Comparison of ENCODE assay signal across 9 cellular contexts in the genomic region with DNA sequence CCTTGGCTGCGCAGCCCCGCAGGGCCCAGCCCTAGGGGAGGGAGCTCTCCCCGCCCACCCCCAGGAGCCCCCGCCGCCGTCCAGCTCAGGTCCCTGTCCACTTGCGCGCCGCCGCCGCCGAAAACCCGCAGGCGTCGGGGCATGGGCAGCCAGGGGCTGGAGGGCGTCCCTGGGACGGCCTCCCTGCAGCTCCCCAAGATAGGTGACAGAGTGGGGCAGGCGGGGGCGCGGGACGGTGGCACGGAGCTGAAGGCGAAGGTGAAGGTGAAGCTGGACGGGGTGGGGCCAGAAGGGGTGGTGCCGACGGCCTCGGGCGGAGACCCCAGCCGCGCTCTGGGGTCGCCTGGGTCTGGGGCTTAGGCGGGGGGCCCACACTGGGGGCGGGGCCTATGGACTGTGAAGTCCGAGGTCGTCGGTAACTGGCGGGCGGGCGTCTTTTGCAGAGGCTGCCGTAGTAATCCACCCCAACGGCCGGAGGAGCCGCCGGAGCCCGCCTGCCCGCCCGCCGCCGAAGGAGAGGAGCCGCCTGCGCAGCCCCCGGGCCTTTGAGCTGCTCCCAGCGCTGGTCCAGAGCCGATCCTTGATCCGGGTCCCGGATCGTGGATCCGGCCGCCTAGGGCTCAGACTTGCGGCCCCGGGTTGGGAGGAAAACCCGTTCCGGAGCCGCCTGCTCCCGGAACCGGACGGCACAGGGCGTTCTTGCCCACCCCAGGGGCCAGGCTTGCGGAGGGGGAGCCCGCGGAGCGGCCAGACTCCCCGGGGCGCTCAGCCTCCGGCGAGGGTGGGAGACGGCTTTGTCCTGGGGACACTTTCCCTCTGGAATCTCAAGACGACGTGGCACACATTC. TPM values are rescaled to one million over a fixed set of nuclear protein-coding genes. Genes with fewer than 3 reads are reported as not detected.
DNase-seq lines count a peak whose midpoint lies in the region; ATAC-seq and TF ChIP-seq lines count a peak whose summit lies in the region.
"Had no signal": no experiment of that assay in that cellular context is flagged by ENCODE, and none has a peak within 500 bp of the region (broad histone marks: within the 10 kb centered on the region; RNA-seq: fewer than 3 reads in every experiment).

No MANE protein-coding gene starts in this region.

- no peaks in the 10 kb centered on the region for H3K4me1 Mint-ChIP-seq in Caco-2 (ENCODE audit: low read depth, unreplicated experiment)
- H3K4me1 Mint-ChIP-seq in WTC11 = peaks cover 22% of the 10 kb centered on the region
- H3K4me1 Mint-ChIP-seq in activated naive CD8-positive, alpha-beta T cell treated with anti-CD3 and anti-CD28 coated beads for 36 hours = peaks cover 20% of the 10 kb centered on the region

- H3K9me3 ChIP-seq in Caco-2 (no peaks in the 10 kb centered on the region), cardiac muscle cell (ENCODE audit: low read depth) (no peaks in the 10 kb centered on the region), ovary (no peaks in the 10 kb centered on the region)

- ATAC-seq in WTC11 (peak; percentile 62), GM18517 (IDR thresholded peaks at IDR 0.05; ENCODE audit: unreplicated experiment) (no peak)

- H3K4me3 ChIP-seq in Caco-2 (ENCODE audit: low read depth, low read length) (no peak overlapping the region), cardiac muscle cell (peak overlapping the region; percentile 3), ovary (peak overlapping the region; percentile 36)

- H3K4me3 Mint-ChIP-seq in Caco-2 (ENCODE audit: unreplicated experiment) (peak overlapping the region; percentile 28), WTC11 (peak overlapping the region; percentile 66)
- no peak overlapping the region for H3K4me3 Mint-ChIP-seq in activated naive CD8-positive, alpha-beta T cell treated with anti-CD3 and anti-CD28 coated beads for 36 hours

- TF ChIP-seq CTCF in Caco-2 (IDR thresholded peaks at IDR 0.05; ENCODE audit: insufficient read depth in 1 of 2, low read depth in 1 of 2, low read length in 1 of 2, severe bottlenecking in 1 of 2, unreplicated experiment in 1 of 2) = no peak
- no peak for TF ChIP-seq CTCF in WTC11 (IDR thresholded peaks at IDR 0.05)
- TF ChIP-seq CTCF in cardiac muscle cell (IDR thresholded peaks at IDR 0.05; ENCODE audit: low read depth, low read length) = no peak
- peak in 1 of 3 donors; percentile 11 for TF ChIP-seq CTCF in ovary (IDR thresholded peaks at IDR 0.05)

- intact Hi-C loops in Caco-2 (cut with micrococcal nuclease; ENCODE audit: unreplicated experiment) (loop anchor here (10.0 kb wide), 1 partner anchor 225 kb away; the partner anchor contains the start of genes ATPAF2 and GID4), ovary (cut with DNase I) (loop anchor here (5.0 to 10.0 kb wide), 7 partner anchors 48 to 455 kb away; partner anchors contain the start of genes ATPAF2 (in 1 of the 4), GID4 (in 1 of the 4) and RAI1 (in 1 of the 4))

- 28 to 43% (median 32%) methylated on average over 64 to 79 of the region's 79 CpGs for WGBS in ovary, 3 donors

- H3K27me3 Mint-ChIP-seq in Caco-2 (ENCODE audit: insufficient read depth, unreplicated experiment) (no peaks in the 10 kb centered on the region), WTC11 (ENCODE audit: low read depth) (peaks cover 16% of the 10 kb centered on the region)
- H3K27me3 Mint-ChIP-seq in activated naive CD8-positive, alpha-beta T cell treated with anti-CD3 and anti-CD28 coated beads for 36 hours = no peaks in the 10 kb centered on the region

- DNase-seq in Caco-2 = no peak
- DNase-seq in WTC11 (ENCODE audit: low spot score) = peak; percentile 84
- DNase-seq in cardiac muscle cell (ENCODE audit: low read depth in 1 of 2, low spot score in 1 of 2) = peak; percentile 79 to 82
- peak; percentile 75 to 89 (median 77) for DNase-seq in ovary
- no peak for DNase-seq in activated naive CD8-positive, alpha-beta T cell treated with anti-CD3 and anti-CD28 coated beads for 36 hours
- DNase-seq in activated CD8-positive, alpha-beta memory T cell treated with anti-CD3 and anti-CD28 coated beads, Interleukin-2, amount 50 U/mL, for 48 hours = no peak
- DNase-seq in NCI-H2196 (lab: John Stamatoyannopoulos, UW; ENCODE audit: unreplicated experiment) = no peak
- DNase-seq: DND-41 had no signal

- H3K4me1 ChIP-seq in Caco-2 = peaks cover 12% of the 10 kb centered on the region
- peaks cover 37% of the 10 kb centered on the region for H3K4me1 ChIP-seq in cardiac muscle cell (ENCODE audit: low read depth)
- peaks cover 14% of the 10 kb centered on the region for H3K4me1 ChIP-seq in ovary (ENCODE audit: insufficient read depth)

- H3K9me3 Mint-ChIP-seq in Caco-2 (ENCODE audit: unreplicated experiment) (no peaks in the 10 kb centered on the region), WTC11 (no peaks in the 10 kb centered on the region)
- no peaks in the 10 kb centered on the region for H3K9me3 Mint-ChIP-seq in activated naive CD8-positive, alpha-beta T cell treated with anti-CD3 and anti-CD28 coated beads for 36 hours

- no TSS peak for BruUV-seq in Caco-2 (replicated peaks; lab: Mats Ljungman, UMichigan)

- CTCF ChIA-PET in Caco-2 (lab: Charles Lee) = interaction anchor here (0.7 kb wide), 1 partner anchor 110 kb away, joined by 9 read pairs; no protein-coding TSS in a partner anchor
- CTCF ChIA-PET in WTC11 (lab: Charles Lee) = interaction anchor here (0.7 to 4.7 kb wide), 21 partner anchors 8 to 196 kb away, joined by 3 to 47 read pairs (median 5); partner anchors contain the start of gene SREBF1

- POLR2A ChIA-PET in Caco-2 (lab: Charles Lee) (no interaction called here), WTC11 (lab: Charles Lee) (interaction anchor here (0.7 to 1.7 kb wide), 5 partner anchors 9 to 109 kb away, joined by 3 to 12 read pairs (median 5); partner anchors contain the start of gene SREBF1)

- TF ChIP-seq POLR2A in ovary (IDR thresholded peaks at IDR 0.05) = no peak

- H3K36me3 Mint-ChIP-seq in Caco-2 (ENCODE audit: insufficient read depth, unreplicated experiment) (peaks cover 95% of the 10 kb centered on the region), WTC11 (peaks cover 5% of the 10 kb centered on the region; the same call in 1 of the 2 replicates)
- peaks cover 3% of the 10 kb centered on the region for H3K36me3 Mint-ChIP-seq in activated naive CD8-positive, alpha-beta T cell treated with anti-CD3 and anti-CD28 coated beads for 36 hours

- no peak overlapping the region for H3K27ac ChIP-seq in cardiac muscle cell
- peak overlapping the region; percentile 64 to 88 for H3K27ac ChIP-seq in ovary

- no peak for TF ChIP-seq EP300 in ovary (IDR thresholded peaks at IDR 0.05)

- peaks cover 9% of the 10 kb centered on the region for H3K36me3 ChIP-seq in Caco-2 (ENCODE audit: control insufficient read depth, insufficient read depth, low read length)
- no peaks in the 10 kb centered on the region for H3K36me3 ChIP-seq in cardiac muscle cell
- H3K36me3 ChIP-seq in ovary = no peaks in the 10 kb centered on the region

- no peaks in the 10 kb centered on the region for H3K27me3 ChIP-seq in Caco-2 (replicated peaks; ENCODE audit: control insufficient read depth, insufficient read depth, low read length)
- H3K27me3 ChIP-seq in cardiac muscle cell = no peaks in the 10 kb centered on the region
- H3K27me3 ChIP-seq in ovary = no peaks in the 10 kb centered on the region

- H3K27ac Mint-ChIP-seq in Caco-2 (ENCODE audit: unreplicated experiment) (peak overlapping the region; percentile 48), WTC11 (no peak overlapping the region)
- H3K27ac Mint-ChIP-seq in activated naive CD8-positive, alpha-beta T cell treated with anti-CD3 and anti-CD28 coated beads for 36 hours = no peak overlapping the region

TF ChIP-seq in WTC11, 78 proteins besides CTCF, POLR2A, EP300 and RAD21 (continues in another document):
- TF ChIP-seq TP53 (CRISPR knock-in tag; IDR thresholded peaks at IDR 0.05) (peak; percentile 67; the same call in 1 of the 2 replicates), CREM (CRISPR knock-in tag; IDR thresholded peaks at IDR 0.05) (0 out of 2 replicates have a peak, but pooled peaks have one; percentile 27), ZNF423 (CRISPR knock-in tag; IDR thresholded peaks at IDR 0.05) (peak; percentile 99), PRDM15 (CRISPR knock-in tag; IDR thresholded peaks at IDR 0.05) (peak; percentile 100), GTF2I (CRISPR knock-in tag; conservative IDR thresholded peaks at IDR 0.05) (peak; percentile 96), PRRX2 (CRISPR knock-in tag; IDR thresholded peaks at IDR 0.05) (peak; percentile 33; the same call in 1 of the 2 replicates)

RNA-seq across cellular contexts. Expression of gene SREBF1, which starts 27.0 kb away (rescaled TPM):
- total RNA-seq in Caco-2 (2022) = 109 and 118 TPM in 2 replicates
- 72.3 to 93.7 TPM (median 76.7 TPM) in 3 replicates for total RNA-seq in WTC11 (2021)
- 36.4 and 45.9 TPM in 2 replicates for total RNA-seq in cardiac muscle cell
- polyA plus RNA-seq in cardiac muscle cell = 28.5 and 38.9 TPM in 2 replicates
- total RNA-seq in ovary = 100 to 1,000 TPM in 3 of 7 donors, 10 to 100 TPM in 4; 30.3 to 190 (median 97.4) TPM
- polyA plus RNA-seq in ovary = 10 to 100 TPM; 24.3 to 44.3 TPM
- 100 to 1,000 TPM; 123 to 131 TPM for total RNA-seq in activated naive CD8-positive, alpha-beta T cell treated with anti-CD3 and anti-CD28 coated beads for 36 hours

Comparison
In these comparisons a context has a peak if more than half of its experiments do, and no peak if none do; other contexts are left out.
1. DNase-seq: peak in WTC11 (single experiment), cardiac muscle cell (2 of 2) and ovary (5 of 5); none in Caco-2 (0 of 2), activated naive CD8-positive, alpha-beta T cell treated with anti-CD3 and anti-CD28 coated beads for 36 hours (single experiment), activated CD8-positive, alpha-beta memory T cell treated with anti-CD3 and anti-CD28 coated beads, Interleukin-2, amount 50 U/mL, for 48 hours (single experiment) and NCI-H2196 (single experiment).